Comparison of ENCODE assay signal across 1 cellular context in the genomic region with DNA sequence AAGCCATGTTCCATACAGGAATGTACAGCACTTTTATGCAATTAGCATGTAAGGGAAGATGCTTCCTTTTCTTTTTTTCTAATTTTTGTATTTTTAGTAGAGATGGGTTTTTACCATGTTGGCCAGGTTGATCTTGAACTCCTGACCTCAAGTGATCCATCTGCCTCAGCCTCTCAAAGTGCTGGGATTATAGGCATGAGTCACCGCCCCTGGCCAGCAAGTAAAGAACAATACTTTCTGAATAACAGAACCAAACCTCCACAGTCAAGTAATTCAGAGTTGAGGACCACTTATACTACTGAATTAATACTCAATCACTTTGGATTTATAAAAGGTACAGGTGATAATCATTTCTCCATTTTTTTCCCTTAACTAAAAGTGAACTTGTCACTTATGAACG.
TF ChIP-seq lines count a peak whose summit lies in the region.

No MANE protein-coding gene starts in this region.

TF ChIP-seq in H1, 55 proteins besides CTCF, POLR2A, EP300 and RAD21:
- TF ChIP-seq, protein P1, sequence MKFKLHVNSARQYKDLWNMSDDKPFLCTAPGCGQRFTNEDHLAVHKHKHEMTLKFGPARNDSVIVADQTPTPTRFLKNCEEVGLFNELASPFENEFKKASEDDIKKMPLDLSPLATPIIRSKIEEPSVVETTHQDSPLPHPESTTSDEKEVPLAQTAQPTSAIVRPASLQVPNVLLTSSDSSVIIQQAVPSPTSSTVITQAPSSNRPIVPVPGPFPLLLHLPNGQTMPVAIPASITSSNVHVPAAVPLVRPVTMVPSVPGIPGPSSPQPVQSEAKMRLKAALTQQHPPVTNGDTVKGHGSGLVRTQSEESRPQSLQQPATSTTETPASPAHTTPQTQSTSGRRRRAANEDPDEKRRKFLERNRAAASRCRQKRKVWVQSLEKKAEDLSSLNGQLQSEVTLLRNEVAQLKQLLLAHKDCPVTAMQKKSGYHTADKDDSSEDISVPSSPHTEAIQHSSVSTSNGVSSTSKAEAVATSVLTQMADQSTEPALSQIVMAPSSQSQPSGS (IDR thresholded peaks at IDR 0.05; ENCODE audit: low read length), result no peak
- peak; percentile 66 for TF ChIP-seq JUND (IDR thresholded peaks at IDR 0.05; ENCODE audit: low read length)
